ENCODE assay signal across 1 cellular context in the genomic region with DNA sequence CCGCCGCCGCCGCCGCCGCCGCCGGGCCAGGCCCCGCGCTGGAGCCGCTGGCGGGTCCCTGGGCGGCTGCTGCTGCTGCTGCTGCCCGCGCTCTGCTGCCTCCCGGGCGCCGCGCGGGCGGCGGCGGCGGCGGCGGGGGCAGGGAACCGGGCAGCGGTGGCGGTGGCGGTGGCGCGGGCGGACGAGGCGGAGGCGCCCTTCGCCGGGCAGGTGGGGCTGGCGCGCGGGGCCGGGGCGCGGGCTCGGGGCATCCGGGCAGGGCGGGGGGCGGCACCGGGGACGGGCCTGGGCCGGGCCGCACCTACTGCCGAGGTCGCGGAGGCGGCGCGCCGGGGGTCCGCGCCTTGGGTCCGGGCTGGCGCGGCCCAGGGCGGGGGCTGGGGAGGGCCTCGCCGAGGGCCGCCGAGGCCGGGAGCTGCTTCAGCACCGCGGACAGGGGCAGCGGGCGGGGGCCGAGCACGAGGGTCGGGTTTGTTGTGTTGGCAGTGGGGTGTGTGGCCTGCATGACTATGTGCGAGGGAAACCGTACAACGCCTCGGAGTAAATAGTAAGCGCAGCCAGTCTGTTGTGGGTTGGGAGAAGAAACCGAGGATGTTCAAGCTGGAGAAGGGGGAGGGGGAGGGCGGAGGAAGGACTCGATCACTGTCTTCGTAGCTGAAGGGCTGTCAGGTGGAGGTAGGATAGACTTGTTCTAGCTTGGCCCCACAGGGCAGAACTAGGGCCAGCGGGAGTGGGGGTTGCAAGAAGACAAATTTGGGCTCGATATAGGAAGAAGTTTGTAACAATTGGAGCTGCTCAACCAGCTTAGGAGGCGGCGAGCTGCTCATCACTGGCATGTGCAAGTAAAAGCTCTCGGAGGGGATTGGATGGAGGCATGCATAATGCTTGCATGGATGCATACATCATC.
TF ChIP-seq lines count a peak whose summit lies in the region.

No MANE protein-coding gene starts in this region.

TF ChIP-seq in SK-N-SH, 30 proteins besides CTCF, POLR2A, EP300 and RAD21 (continued from another document):
- TF ChIP-seq, protein P1, sequence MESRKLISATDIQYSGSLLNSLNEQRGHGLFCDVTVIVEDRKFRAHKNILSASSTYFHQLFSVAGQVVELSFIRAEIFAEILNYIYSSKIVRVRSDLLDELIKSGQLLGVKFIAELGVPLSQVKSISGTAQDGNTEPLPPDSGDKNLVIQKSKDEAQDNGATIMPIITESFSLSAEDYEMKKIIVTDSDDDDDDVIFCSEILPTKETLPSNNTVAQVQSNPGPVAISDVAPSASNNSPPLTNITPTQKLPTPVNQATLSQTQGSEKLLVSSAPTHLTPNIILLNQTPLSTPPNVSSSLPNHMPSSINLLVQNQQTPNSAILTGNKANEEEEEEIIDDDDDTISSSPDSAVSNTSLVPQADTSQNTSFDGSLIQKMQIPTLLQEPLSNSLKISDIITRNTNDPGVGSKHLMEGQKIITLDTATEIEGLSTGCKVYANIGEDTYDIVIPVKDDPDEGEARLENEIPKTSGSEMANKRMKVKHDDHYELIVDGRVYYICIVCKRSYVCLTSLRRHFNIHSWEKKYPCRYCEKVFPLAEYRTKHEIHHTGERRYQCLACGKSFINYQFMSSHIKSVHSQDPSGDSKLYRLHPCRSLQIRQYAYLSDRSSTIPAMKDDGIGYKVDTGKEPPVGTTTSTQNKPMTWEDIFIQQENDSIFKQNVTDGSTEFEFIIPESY (IDR thresholded peaks at IDR 0.05; ENCODE audit: borderline replicate concordance, low read depth), result no peak
- TF ChIP-seq EZH2phosphoT487 (IDR thresholded peaks at IDR 0.05; ENCODE audit: borderline replicate concordance, low read depth) (no peak), MEF2A (IDR thresholded peaks at IDR 0.05; ENCODE audit: borderline replicate concordance, low read depth) (no peak), TEAD4 (IDR thresholded peaks at IDR 0.05; ENCODE audit: borderline replicate concordance, insufficient read depth) (no peak), MXI1 (IDR thresholded peaks at IDR 0.05; ENCODE audit: low read depth, low read length) (peak; percentile 80), YY1 (IDR thresholded peaks at IDR 0.05; ENCODE audit: low read depth) (no peak), RCOR1 (IDR thresholded peaks at IDR 0.05; ENCODE audit: low read length) (no peak)
- TF ChIP-seq, protein P2, sequence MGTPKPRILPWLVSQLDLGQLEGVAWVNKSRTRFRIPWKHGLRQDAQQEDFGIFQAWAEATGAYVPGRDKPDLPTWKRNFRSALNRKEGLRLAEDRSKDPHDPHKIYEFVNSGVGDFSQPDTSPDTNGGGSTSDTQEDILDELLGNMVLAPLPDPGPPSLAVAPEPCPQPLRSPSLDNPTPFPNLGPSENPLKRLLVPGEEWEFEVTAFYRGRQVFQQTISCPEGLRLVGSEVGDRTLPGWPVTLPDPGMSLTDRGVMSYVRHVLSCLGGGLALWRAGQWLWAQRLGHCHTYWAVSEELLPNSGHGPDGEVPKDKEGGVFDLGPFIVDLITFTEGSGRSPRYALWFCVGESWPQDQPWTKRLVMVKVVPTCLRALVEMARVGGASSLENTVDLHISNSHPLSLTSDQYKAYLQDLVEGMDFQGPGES (IDR thresholded peaks at IDR 0.05; ENCODE audit: low read depth, low read length), result no peak
